Comparison of ENCODE assay signal across 15 cellular contexts in genomic region chr16:87186876-87187533, GRCh38.
DNase-seq lines count a peak whose midpoint lies in the region; ATAC-seq and TF ChIP-seq lines count a peak whose summit lies in the region.
"Had no signal": no experiment of that assay in that cellular context is flagged by ENCODE, and none has a peak within 500 bp of the region (broad histone marks: within the 10 kb centered on the region; RNA-seq: fewer than 3 reads in every experiment).

No MANE protein-coding gene starts in this region.

- no peak overlapping the region for H3K4me3 Mint-ChIP-seq in activated CD8-positive, alpha-beta T cell treated with anti-CD3 and anti-CD28 coated beads for 36 hours
- H3K4me3 Mint-ChIP-seq in activated CD8-positive, alpha-beta T cell treated with anti-CD3 and anti-CD28 coated beads, Interleukin-2, amount 10 ng/mL, durations not matched to agents 7 days and 5 days: no peak overlapping the region
- H3K4me3 Mint-ChIP-seq in activated T-helper 1 cell treated with anti-CD3 and anti-CD28 coated beads, Interleukin-12 subunit alpha, Interleukin-12 subunit beta, Interleukin-2, Interleukin-4 antibody, amounts not matched to agents 30 ng/mL and 10 ng/mL and 1 ng/mL, durations not matched to agents 14 hours and 24 hours and 36 hours: no peak overlapping the region
- H3K4me3 Mint-ChIP-seq in nephron progenitor cell (no peak overlapping the region), type B pancreatic cell (peak overlapping the region; percentile 7), glutamatergic neuron (ENCODE audit: unreplicated experiment) (no peak overlapping the region)
- H3K4me3 Mint-ChIP-seq: CD8-positive, alpha-beta T cell had no signal

- no peak overlapping the region for H3K27ac Mint-ChIP-seq in activated CD8-positive, alpha-beta T cell treated with anti-CD3 and anti-CD28 coated beads for 36 hours
- H3K27ac Mint-ChIP-seq in activated CD8-positive, alpha-beta T cell treated with anti-CD3 and anti-CD28 coated beads, Interleukin-2, amount 10 ng/mL, durations not matched to agents 7 days and 5 days: no peak overlapping the region
- H3K27ac Mint-ChIP-seq in activated T-helper 1 cell treated with anti-CD3 and anti-CD28 coated beads, Interleukin-12 subunit alpha, Interleukin-12 subunit beta, Interleukin-2, Interleukin-4 antibody, amounts not matched to agents 30 ng/mL and 10 ng/mL and 1 ng/mL, durations not matched to agents 14 hours and 24 hours and 36 hours: peak overlapping the region; percentile 61
- H3K27ac Mint-ChIP-seq in nephron progenitor cell: peak overlapping the region; percentile 2
- H3K27ac Mint-ChIP-seq in type B pancreatic cell: no peak overlapping the region
- H3K27ac Mint-ChIP-seq in glutamatergic neuron (ENCODE audit: unreplicated experiment): no peak overlapping the region
- H3K27ac Mint-ChIP-seq: CD8-positive, alpha-beta T cell had no signal

- POLR2A ChIA-PET in activated CD8-positive, alpha-beta T cell treated with anti-CD3 and anti-CD28 coated beads for 36 hours (lab: Charles Lee): interaction anchor here (0.6 kb wide), 1 partner anchor 23 kb away, joined by 3 read pairs; no protein-coding TSS in a partner anchor
- POLR2A ChIA-PET in activated CD8-positive, alpha-beta T cell treated with anti-CD3 and anti-CD28 coated beads, Interleukin-2, amount 10 ng/mL, durations not matched to agents 7 days and 5 days (lab: Charles Lee): no interaction called here

- TF ChIP-seq CTCF in activated CD8-positive, alpha-beta T cell treated with anti-CD3 and anti-CD28 coated beads for 36 hours (IDR thresholded peaks at IDR 0.05): no peak
- TF ChIP-seq CTCF in nephron progenitor cell (IDR thresholded peaks at IDR 0.05) (no peak), type B pancreatic cell (conservative IDR thresholded peaks at IDR 0.05) (no peak), glutamatergic neuron (IDR thresholded peaks at IDR 0.05; ENCODE audit: partially characterized antibody, unreplicated experiment) (no peak)

- ATAC-seq in activated CD8-positive, alpha-beta T cell treated with anti-CD3 and anti-CD28 coated beads for 36 hours: peak; percentile 24
- ATAC-seq in activated CD8-positive, alpha-beta T cell treated with anti-CD3 and anti-CD28 coated beads, Interleukin-2, amount 10 ng/mL, durations not matched to agents 7 days and 5 days: no peak
- no peak for ATAC-seq in GM19397 (IDR thresholded peaks at IDR 0.05; ENCODE audit: unreplicated experiment)
- ATAC-seq: CD8-positive, alpha-beta T cell; Panc1 had no signal

- no peaks in the 10 kb centered on the region for H3K4me1 Mint-ChIP-seq in activated CD8-positive, alpha-beta T cell treated with anti-CD3 and anti-CD28 coated beads for 36 hours (ENCODE audit: low read depth)
- H3K4me1 Mint-ChIP-seq in activated CD8-positive, alpha-beta T cell treated with anti-CD3 and anti-CD28 coated beads, Interleukin-2, amount 10 ng/mL, durations not matched to agents 7 days and 5 days (ENCODE audit: low read depth): no peaks in the 10 kb centered on the region
- H3K4me1 Mint-ChIP-seq in activated T-helper 1 cell treated with anti-CD3 and anti-CD28 coated beads, Interleukin-12 subunit alpha, Interleukin-12 subunit beta, Interleukin-2, Interleukin-4 antibody, amounts not matched to agents 30 ng/mL and 10 ng/mL and 1 ng/mL, durations not matched to agents 14 hours and 24 hours and 36 hours (ENCODE audit: low read depth): no peaks in the 10 kb centered on the region
- H3K4me1 Mint-ChIP-seq in nephron progenitor cell (peaks cover 43% of the 10 kb centered on the region), type B pancreatic cell (ENCODE audit: unreplicated experiment) (peaks cover 13% of the 10 kb centered on the region), glutamatergic neuron (ENCODE audit: low read depth, unreplicated experiment) (no peaks in the 10 kb centered on the region)

- CTCF ChIA-PET in activated CD8-positive, alpha-beta T cell treated with anti-CD3 and anti-CD28 coated beads for 36 hours (lab: Charles Lee): no interaction called here
- CTCF ChIA-PET in activated CD8-positive, alpha-beta T cell treated with anti-CD3 and anti-CD28 coated beads, Interleukin-2, amount 10 ng/mL, durations not matched to agents 7 days and 5 days (lab: Charles Lee): no interaction called here

- peaks cover 2% of the 10 kb centered on the region for H3K36me3 Mint-ChIP-seq in activated CD8-positive, alpha-beta T cell treated with anti-CD3 and anti-CD28 coated beads for 36 hours (ENCODE audit: low read depth)
- H3K36me3 Mint-ChIP-seq in activated CD8-positive, alpha-beta T cell treated with anti-CD3 and anti-CD28 coated beads, Interleukin-2, amount 10 ng/mL, durations not matched to agents 7 days and 5 days (ENCODE audit: low read depth): peaks cover 5% of the 10 kb centered on the region
- H3K36me3 Mint-ChIP-seq in activated T-helper 1 cell treated with anti-CD3 and anti-CD28 coated beads, Interleukin-12 subunit alpha, Interleukin-12 subunit beta, Interleukin-2, Interleukin-4 antibody, amounts not matched to agents 30 ng/mL and 10 ng/mL and 1 ng/mL, durations not matched to agents 14 hours and 24 hours and 36 hours (ENCODE audit: low read depth): no peaks in the 10 kb centered on the region
- H3K36me3 Mint-ChIP-seq in nephron progenitor cell (ENCODE audit: low read depth) (no peaks in the 10 kb centered on the region), type B pancreatic cell (no peaks in the 10 kb centered on the region), glutamatergic neuron (ENCODE audit: unreplicated experiment) (no peaks in the 10 kb centered on the region)
- H3K36me3 Mint-ChIP-seq: CD8-positive, alpha-beta T cell had no signal

- H3K27me3 Mint-ChIP-seq in activated CD8-positive, alpha-beta T cell treated with anti-CD3 and anti-CD28 coated beads for 36 hours: no peaks in the 10 kb centered on the region
- H3K27me3 Mint-ChIP-seq in activated CD8-positive, alpha-beta T cell treated with anti-CD3 and anti-CD28 coated beads, Interleukin-2, amount 10 ng/mL, durations not matched to agents 7 days and 5 days (ENCODE audit: low read depth): no peaks in the 10 kb centered on the region
- H3K27me3 Mint-ChIP-seq in activated T-helper 1 cell treated with anti-CD3 and anti-CD28 coated beads, Interleukin-12 subunit alpha, Interleukin-12 subunit beta, Interleukin-2, Interleukin-4 antibody, amounts not matched to agents 30 ng/mL and 10 ng/mL and 1 ng/mL, durations not matched to agents 14 hours and 24 hours and 36 hours (ENCODE audit: insufficient read depth): no peaks in the 10 kb centered on the region
- peaks cover 3% of the 10 kb centered on the region for H3K27me3 Mint-ChIP-seq in nephron progenitor cell (ENCODE audit: low read depth, poor library complexity)
- peaks cover 9% of the 10 kb centered on the region for H3K27me3 Mint-ChIP-seq in type B pancreatic cell
- peaks cover 4% of the 10 kb centered on the region for H3K27me3 Mint-ChIP-seq in glutamatergic neuron (ENCODE audit: unreplicated experiment)

- no peak for DNase-seq in activated CD8-positive, alpha-beta T cell treated with anti-CD3 and anti-CD28 coated beads for 36 hours
- no peak for DNase-seq in activated CD8-positive, alpha-beta T cell treated with anti-CD3 and anti-CD28 coated beads, Interleukin-2, amount 10 ng/mL, durations not matched to agents 7 days and 5 days
- no peak for DNase-seq in activated T-helper 1 cell treated with anti-CD3 and anti-CD28 coated beads, Interleukin-12 subunit alpha, Interleukin-12 subunit beta, Interleukin-2, Interleukin-4 antibody, amounts not matched to agents 30 ng/mL and 10 ng/mL and 1 ng/mL, durations not matched to agents 14 hours and 24 hours and 36 hours (ENCODE audit: low spot score)
- DNase-seq in nephron progenitor cell: no peak
- no peak for DNase-seq in type B pancreatic cell (ENCODE audit: extremely low spot score, unreplicated experiment)
- no peak for DNase-seq in hippocampal formation (lab: John Stamatoyannopoulos, UW)
- DNase-seq in glutamatergic neuron: no peak
- DNase-seq: CD8-positive, alpha-beta T cell; DMS79; KG1; NCI-H1417 treated with DMSO at 0.1 percent for 48 hours; NCI-H2029 treated with DMSO at 0.1 percent for 48 hours; NCI-H2171 treated with DMSO at 0.1 percent for 48 hours had no signal

- peaks cover 20% of the 10 kb centered on the region for H3K9me3 Mint-ChIP-seq in activated CD8-positive, alpha-beta T cell treated with anti-CD3 and anti-CD28 coated beads for 36 hours
- no peaks in the 10 kb centered on the region for H3K9me3 Mint-ChIP-seq in activated CD8-positive, alpha-beta T cell treated with anti-CD3 and anti-CD28 coated beads, Interleukin-2, amount 10 ng/mL, durations not matched to agents 7 days and 5 days (ENCODE audit: insufficient read depth)
- H3K9me3 Mint-ChIP-seq in activated T-helper 1 cell treated with anti-CD3 and anti-CD28 coated beads, Interleukin-12 subunit alpha, Interleukin-12 subunit beta, Interleukin-2, Interleukin-4 antibody, amounts not matched to agents 30 ng/mL and 10 ng/mL and 1 ng/mL, durations not matched to agents 14 hours and 24 hours and 36 hours: peaks cover 25% of the 10 kb centered on the region
- H3K9me3 Mint-ChIP-seq in nephron progenitor cell (peaks cover 16% of the 10 kb centered on the region), type B pancreatic cell (peaks cover 5% of the 10 kb centered on the region), glutamatergic neuron (ENCODE audit: unreplicated experiment) (peaks cover 2% of the 10 kb centered on the region)

- intact Hi-C loops in activated CD8-positive, alpha-beta T cell treated with anti-CD3 and anti-CD28 coated beads for 36 hours (cut with micrococcal nuclease): no loop called here
- intact Hi-C loops in activated T-helper 1 cell treated with anti-CD3 and anti-CD28 coated beads, Interleukin-12 subunit alpha, Interleukin-12 subunit beta, Interleukin-2, Interleukin-4 antibody, amounts not matched to agents 30 ng/mL and 10 ng/mL and 1 ng/mL, durations not matched to agents 14 hours and 24 hours and 36 hours (cut with micrococcal nuclease): no loop called here

Comparison
In these comparisons a context has a peak if more than half of its experiments do, and no peak if none do; other contexts are left out.
1. H3K27ac Mint-ChIP-seq: peak in activated T-helper 1 cell treated with anti-CD3 and anti-CD28 coated beads, Interleukin-12 subunit alpha, Interleukin-12 subunit beta, Interleukin-2, Interleukin-4 antibody, amounts not matched to agents 30 ng/mL and 10 ng/mL and 1 ng/mL, durations not matched to agents 14 hours and 24 hours and 36 hours (single experiment) and nephron progenitor cell (single experiment); none in activated CD8-positive, alpha-beta T cell treated with anti-CD3 and anti-CD28 coated beads for 36 hours (single experiment), activated CD8-positive, alpha-beta T cell treated with anti-CD3 and anti-CD28 coated beads, Interleukin-2, amount 10 ng/mL, durations not matched to agents 7 days and 5 days (single experiment), type B pancreatic cell (single experiment) and glutamatergic neuron (single experiment).